8 cellular contexts compared by ENCODE assay signal in genomic region chr9:2465921-2466460, GRCh38.
DNase-seq lines count a peak whose midpoint lies in the region; ATAC-seq and TF ChIP-seq lines count a peak whose summit lies in the region.

No MANE protein-coding gene starts in this region.

- no peak for TF ChIP-seq CTCF in GM10266 (IDR thresholded peaks at IDR 0.05; ENCODE audit: control insufficient read depth, insufficient read depth, low read depth, missing control alignments)
- TF ChIP-seq CTCF in sigmoid colon (IDR thresholded peaks at IDR 0.05): no peak

- 17 to 47% methylated on average over 1 of the region's 1 CpG for WGBS in sigmoid colon, 2 donors

- no peak for TF ChIP-seq POLR2A in sigmoid colon (IDR thresholded peaks at IDR 0.05)

- intact Hi-C loops in sigmoid colon (cut with DNase I): no loop called here

- H3K27ac ChIP-seq in sigmoid colon: no peak overlapping the region

- H3K4me1 ChIP-seq in sigmoid colon: no peaks in the 10 kb centered on the region

- no peaks in the 10 kb centered on the region for H3K9me3 ChIP-seq in sigmoid colon

- H3K4me3 ChIP-seq in skeletal muscle cell (ENCODE audit: low read depth, low read length) (no peak overlapping the region), sigmoid colon (no peak overlapping the region)

- H3K27me3 ChIP-seq in sigmoid colon: no peaks in the 10 kb centered on the region

- DNase-seq in GM10266 (ENCODE audit: extremely low spot score): peak; percentile 44
- DNase-seq in SHP77 (lab: John Stamatoyannopoulos, UW): peak; percentile 25 to 57
- DNase-seq in skeletal muscle cell (ENCODE audit: low read depth): peak; percentile 6
- no peak for DNase-seq in AML-193 (lab: John Stamatoyannopoulos, UW)
- no peak for DNase-seq in HUDEP-2 (lab: John Stamatoyannopoulos, UW; ENCODE audit: unreplicated experiment in 76 of 76)
- DNase-seq in sigmoid colon: no peak

- H3K36me3 ChIP-seq in sigmoid colon: no peaks in the 10 kb centered on the region

- peak; percentile 98 for ATAC-seq in GM19467 (IDR thresholded peaks at IDR 0.05; ENCODE audit: unreplicated experiment)
- peak; percentile 99 for ATAC-seq in HG03354 (IDR thresholded peaks at IDR 0.05; ENCODE audit: poor library complexity, severe bottlenecking, unreplicated experiment)

- no peak for TF ChIP-seq EP300 in sigmoid colon (IDR thresholded peaks at IDR 0.05)

Comparison
In these comparisons a context has a peak if more than half of its experiments do, and no peak if none do; other contexts are left out.
1. DNase-seq: peak in GM10266 (single experiment), SHP77 (2 of 2) and skeletal muscle cell (single experiment); none in AML-193 (0 of 2), HUDEP-2 (0 of 76) and sigmoid colon (single experiment).